ENCODE assay signal across 11 cellular contexts in the genomic region with DNA sequence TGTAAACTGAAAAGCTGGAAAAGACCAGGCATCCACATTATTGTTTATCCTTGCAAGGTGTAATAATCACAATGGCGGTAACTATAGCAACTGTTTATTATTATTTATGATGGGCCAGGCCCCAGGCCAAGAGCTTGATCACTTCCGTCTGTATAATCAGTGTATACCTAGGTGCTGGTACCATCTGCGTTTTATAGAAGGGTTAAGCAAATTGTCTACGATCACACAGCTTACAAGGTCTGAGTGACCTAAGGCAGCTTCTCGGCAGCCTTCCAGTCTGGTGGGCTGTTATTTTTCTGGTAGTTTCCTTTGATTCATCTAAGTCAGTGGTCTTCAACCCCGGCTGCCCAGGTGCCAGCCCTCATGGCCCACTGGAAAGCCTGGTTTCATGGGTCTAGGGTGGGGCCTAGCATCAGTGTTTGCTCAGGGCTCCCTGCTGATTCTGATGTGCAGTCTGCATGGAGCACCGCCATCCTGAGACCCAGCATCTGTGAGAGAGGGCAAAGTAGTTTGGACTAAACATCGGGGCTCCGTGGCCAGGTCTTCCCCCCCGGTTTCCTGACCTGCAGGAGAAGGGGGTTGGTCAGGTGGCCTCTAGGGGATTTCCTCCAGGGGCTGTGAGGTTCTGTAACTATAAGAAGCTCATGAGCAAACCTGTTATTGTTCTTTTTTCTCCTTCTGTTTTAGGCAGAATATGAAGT.
A peak's percentile ranks its signal among the peaks of the same experiment; 100 is the strongest.
DNase-seq lines count a peak whose midpoint lies in the region; ATAC-seq and TF ChIP-seq lines count a peak whose summit lies in the region.
"Had no signal": no experiment of that assay in that cellular context is flagged by ENCODE, and none has a peak within 500 bp of the region (broad histone marks: within the 10 kb centered on the region; RNA-seq: fewer than 3 reads in every experiment).

No MANE protein-coding gene starts in this region.

- no peak for TF ChIP-seq POLR2A in sigmoid colon (IDR thresholded peaks at IDR 0.05)

- no peak for TF ChIP-seq EP300 in sigmoid colon (IDR thresholded peaks at IDR 0.05)

- H3K9me3 ChIP-seq in sigmoid colon = no peaks in the 10 kb centered on the region
- H3K9me3 ChIP-seq: Caco-2 had no signal

- intact Hi-C loops in sigmoid colon (cut with DNase I) (no loop called here), Calu3 (cut with micrococcal nuclease; ENCODE audit: unreplicated experiment) (no loop called here)

- TF ChIP-seq CTCF in endothelial cell (IDR thresholded peaks at IDR 0.05; ENCODE audit: unreplicated experiment) = no peak
- TF ChIP-seq CTCF in sigmoid colon (IDR thresholded peaks at IDR 0.05) = no peak
- no peak for TF ChIP-seq CTCF in Calu3 (IDR thresholded peaks at IDR 0.05; ENCODE audit: unreplicated experiment)

- peaks cover 0 to 27% (median 7%) of the 10 kb centered on the region in 4 donors for H3K4me1 ChIP-seq in sigmoid colon

- WGBS in sigmoid colon, 2 donors = 26 to 59% methylated on average over 10 of the region's 10 CpGs

- H3K36me3 Mint-ChIP-seq in endothelial cell (ENCODE audit: low read depth, unreplicated experiment) (peaks cover 63% of the 10 kb centered on the region), Calu3 (ENCODE audit: insufficient read depth, unreplicated experiment) (no peaks in the 10 kb centered on the region), T-cell (peaks cover 21% of the 10 kb centered on the region)

- H3K9me3 Mint-ChIP-seq in endothelial cell (ENCODE audit: unreplicated experiment) = no peaks in the 10 kb centered on the region
- no peaks in the 10 kb centered on the region for H3K9me3 Mint-ChIP-seq in Calu3 (ENCODE audit: low read depth, unreplicated experiment)
- H3K9me3 Mint-ChIP-seq in T-cell = no peaks in the 10 kb centered on the region
- H3K9me3 Mint-ChIP-seq: activated T-cell treated with anti-CD3 and anti-CD28 coated beads, Interleukin-2, amount 50 U/mL, for 24 hours had no signal

- POLR2A ChIA-PET in T-cell (lab: Charles Lee) = no interaction called here

- peak overlapping the region in 3 of 4 donors; percentile 33 to 64 (median 60) for H3K27ac ChIP-seq in sigmoid colon

- no peak overlapping the region for H3K4me3 ChIP-seq in sigmoid colon

- H3K4me3 Mint-ChIP-seq in endothelial cell (ENCODE audit: unreplicated experiment) = peak overlapping the region; percentile 59
- H3K4me3 Mint-ChIP-seq in Calu3 (ENCODE audit: low read depth, unreplicated experiment) = no peak overlapping the region
- no peak overlapping the region for H3K4me3 Mint-ChIP-seq in T-cell
- H3K4me3 Mint-ChIP-seq: activated T-cell treated with anti-CD3 and anti-CD28 coated beads, Interleukin-2, amount 50 U/mL, for 24 hours had no signal

- CTCF ChIA-PET in Calu3 (lab: Charles Lee) (no interaction called here), T-cell (lab: Charles Lee) (no interaction called here)

- DNase-seq in COR-L47 (lab: John Stamatoyannopoulos, UW) = peak; percentile 11
- DNase-seq in KG1 (lab: John Stamatoyannopoulos, UW) = peak; percentile 4
- DNase-seq in endothelial cell (ENCODE audit: low spot score) = no peak
- DNase-seq in sigmoid colon = no peak
- DNase-seq in Calu3 = no peak
- DNase-seq in T-cell = no peak
- DNase-seq: activated T-cell treated with anti-CD3 and anti-CD28 coated beads, Interleukin-2, amount 50 U/mL, for 24 hours; Caco-2; RPMI8226 had no signal

- H3K36me3 ChIP-seq in sigmoid colon = peaks cover 0 to 15% (median 3%) of the 10 kb centered on the region in 4 donors

- no peak for ATAC-seq in GM19035 (IDR thresholded peaks at IDR 0.05; ENCODE audit: unreplicated experiment)
- ATAC-seq in T-cell (replicated peaks in 1 of 4) = no peak
- ATAC-seq in HG03135 (IDR thresholded peaks at IDR 0.05; ENCODE audit: unreplicated experiment) = no peak

- H3K4me1 Mint-ChIP-seq in endothelial cell (ENCODE audit: unreplicated experiment) (peaks cover 68% of the 10 kb centered on the region), Calu3 (ENCODE audit: low read depth, unreplicated experiment) (no peaks in the 10 kb centered on the region), T-cell (peaks cover 7 to 16% (median 15%) of the 10 kb centered on the region in 3 donors)

- H3K27ac Mint-ChIP-seq in endothelial cell (ENCODE audit: unreplicated experiment) (peak overlapping the region; percentile 77), Calu3 (ENCODE audit: unreplicated experiment) (no peak overlapping the region), T-cell (no peak overlapping the region)
- H3K27ac Mint-ChIP-seq: activated T-cell treated with anti-CD3 and anti-CD28 coated beads, Interleukin-2, amount 50 U/mL, for 24 hours had no signal

- H3K27me3 Mint-ChIP-seq in endothelial cell (ENCODE audit: unreplicated experiment) = peaks cover 57% of the 10 kb centered on the region
- H3K27me3 Mint-ChIP-seq in Calu3 (ENCODE audit: unreplicated experiment) = no peaks in the 10 kb centered on the region
- no peaks in the 10 kb centered on the region for H3K27me3 Mint-ChIP-seq in T-cell
- H3K27me3 Mint-ChIP-seq: activated T-cell treated with anti-CD3 and anti-CD28 coated beads, Interleukin-2, amount 50 U/mL, for 24 hours had no signal

- no TSS peak for BruUV-seq in Calu3 (replicated peaks; lab: Mats Ljungman, UMichigan)

- H3K27me3 ChIP-seq in sigmoid colon = no peaks in the 10 kb centered on the region

Comparison
In these comparisons a context has a peak if more than half of its experiments do, and no peak if none do; other contexts are left out.
1. DNase-seq: peak in COR-L47 (single experiment) and KG1 (single experiment); none in endothelial cell (single experiment), sigmoid colon (single experiment), Calu3 (single experiment) and T-cell (0 of 34).